16 cellular contexts compared by ENCODE assay signal in genomic region chr5:154892370-154892771, GRCh38. TPM values are rescaled to one million over a fixed set of nuclear protein-coding genes. Genes with fewer than 3 reads are reported as not detected.
DNase-seq lines count a peak whose midpoint lies in the region; ATAC-seq and TF ChIP-seq lines count a peak whose summit lies in the region.
"Had no signal": no experiment of that assay in that cellular context is flagged by ENCODE, and none has a peak within 500 bp of the region (broad histone marks: within the 10 kb centered on the region; RNA-seq: fewer than 3 reads in every experiment).

No MANE protein-coding gene starts in this region.

- no peak overlapping the region for H3K4me2 ChIP-seq in hepatocyte
- H3K4me2 ChIP-seq: BLaER1 had no signal

- H3K9me3 ChIP-seq in left ventricle myocardium inferior (replicated peaks): peaks cover 4% of the 10 kb centered on the region
- no peaks in the 10 kb centered on the region for H3K9me3 ChIP-seq in hepatocyte (ENCODE audit: low read depth)
- H3K9me3 ChIP-seq: SJSA1 had no signal

- no peaks in the 10 kb centered on the region for H3K9me3 Mint-ChIP-seq in nephron progenitor cell

- no peak for ATAC-seq in GM18519 (IDR thresholded peaks at IDR 0.05; ENCODE audit: low FRiP score, unreplicated experiment)

- H3K79me2 ChIP-seq in hepatocyte: no peaks in the 10 kb centered on the region

- WGBS in hepatocyte (ENCODE audit: low lambda C conversion rate, missing lambda C conversion rate): 90% methylated on average over 13 of the region's 13 CpGs

- intact Hi-C loops in left ventricle myocardium inferior (cut with micrococcal nuclease): no loop called here
- intact Hi-C loops in cardiac septum (cut with DNase I): no loop called here

- H3K4me1 Mint-ChIP-seq in nephron progenitor cell: no peaks in the 10 kb centered on the region
- H3K4me1 Mint-ChIP-seq: CD4-positive, alpha-beta memory T cell had no signal

- TF ChIP-seq CTCF in left ventricle myocardium inferior (IDR thresholded peaks at IDR 0.05; ENCODE audit: borderline replicate concordance): no peak
- TF ChIP-seq CTCF in nephron progenitor cell (IDR thresholded peaks at IDR 0.05): no peak
- TF ChIP-seq CTCF in hepatocyte (IDR thresholded peaks at IDR 0.05; ENCODE audit: poor library complexity): no peak

- no peak overlapping the region for H2AFZ ChIP-seq in hepatocyte

- no peak overlapping the region for H3K4me3 Mint-ChIP-seq in nephron progenitor cell
- H3K4me3 Mint-ChIP-seq: CD4-positive, alpha-beta memory T cell had no signal

- no peaks in the 10 kb centered on the region for H3K9me2 ChIP-seq in hepatocyte (replicated peaks; ENCODE audit: insufficient read depth)

- peaks cover 80% of the 10 kb centered on the region for H3K36me3 Mint-ChIP-seq in nephron progenitor cell (ENCODE audit: low read depth)

- H3K27ac Mint-ChIP-seq in nephron progenitor cell: peak overlapping the region; percentile 29

- peak overlapping the region; percentile 50 for H3K27ac ChIP-seq in left ventricle myocardium inferior (replicated peaks)
- no peak overlapping the region for H3K27ac ChIP-seq in hepatocyte
- H3K27ac ChIP-seq: BLaER1, SJSA1 had no signal

- H4K20me1 ChIP-seq in hepatocyte (ENCODE audit: insufficient read depth, poor library complexity, severe bottlenecking): no peaks in the 10 kb centered on the region
- H4K20me1 ChIP-seq: BLaER1 had no signal

- H3K27me3 Mint-ChIP-seq in nephron progenitor cell (ENCODE audit: low read depth, poor library complexity): no peaks in the 10 kb centered on the region
- H3K27me3 Mint-ChIP-seq: CD4-positive, alpha-beta memory T cell had no signal

- peaks cover 98% of the 10 kb centered on the region for H3K36me3 ChIP-seq in left ventricle myocardium inferior
- no peaks in the 10 kb centered on the region for H3K36me3 ChIP-seq in hepatocyte (replicated peaks; ENCODE audit: insufficient read depth, low read depth)

- peak; percentile 24 for DNase-seq in left ventricle myocardium inferior
- DNase-seq in cardiac septum (ENCODE audit: low spot score): no peak
- DNase-seq in dermis blood vessel endothelial cell: peak; percentile 53
- no peak for DNase-seq in nephron progenitor cell
- no peak for DNase-seq in DMS 273 treated with DMSO at 0.1 percent for 48 hours (lab: John Stamatoyannopoulos, UW)
- DNase-seq in hepatocyte (ENCODE audit: low spot score): no peak
- DNase-seq: CD4-positive, alpha-beta memory T cell; KG1; NCI-H1105 treated with DMSO at 0.1 percent for 48 hours; NCI-H1694 treated with DMSO at 0.1 percent for 48 hours; NCI-H510A; NCI-H82; RPMI8226 had no signal

- H3K4me1 ChIP-seq in left ventricle myocardium inferior: no peaks in the 10 kb centered on the region
- no peaks in the 10 kb centered on the region for H3K4me1 ChIP-seq in hepatocyte (ENCODE audit: insufficient read depth)
- H3K4me1 ChIP-seq: BLaER1, SJSA1 had no signal

- H3K4me3 ChIP-seq in left ventricle myocardium inferior: no peak overlapping the region
- H3K4me3 ChIP-seq in hepatocyte: no peak overlapping the region
- H3K4me3 ChIP-seq: BLaER1, SJSA1 had no signal

- H3K27me3 ChIP-seq in left ventricle myocardium inferior (ENCODE audit: low read depth) (no peaks in the 10 kb centered on the region), hepatocyte (no peaks in the 10 kb centered on the region)
- H3K27me3 ChIP-seq: BLaER1, SJSA1 had no signal

RNA-seq across cellular contexts. Expression of gene CNOT8, which starts 33.9 kb away (rescaled TPM):
- total RNA-seq in left ventricle myocardium inferior (23.3 TPM), cardiac septum (22.5 TPM), dermis blood vessel endothelial cell (106 and 114 TPM in 2 replicates), hepatocyte (63.9 and 84.0 TPM in 2 replicates)
- polyA plus RNA-seq in hepatocyte: 42.0 and 46.7 TPM in 2 replicates

RNA-seq across cellular contexts. Expression of gene FAXDC2, which starts 42.0 kb away (rescaled TPM):
- 23.5 TPM for total RNA-seq in left ventricle myocardium inferior
- 10.1 TPM for total RNA-seq in cardiac septum
- 11.4 and 11.9 TPM in 2 replicates for total RNA-seq in dermis blood vessel endothelial cell
- 23.1 and 29.3 TPM in 2 replicates for total RNA-seq in hepatocyte
- 27.7 and 28.5 TPM in 2 replicates for polyA plus RNA-seq in hepatocyte

RNA-seq across cellular contexts. Expression of gene GEMIN5, which starts 45.6 kb away (rescaled TPM):
- total RNA-seq in left ventricle myocardium inferior (14.0 TPM), cardiac septum (14.2 TPM), dermis blood vessel endothelial cell (19.7 and 27.5 TPM in 2 replicates), hepatocyte (12.1 and 16.5 TPM in 2 replicates)
- 6.2 and 7.3 TPM in 2 replicates for polyA plus RNA-seq in hepatocyte

RNA-seq across cellular contexts. Expression of gene MRPL22, which starts 48.5 kb away (rescaled TPM):
- total RNA-seq in left ventricle myocardium inferior (78.4 TPM), cardiac septum (60.8 TPM), dermis blood vessel endothelial cell (24.0 and 35.6 TPM in 2 replicates), hepatocyte (28.7 and 34.4 TPM in 2 replicates)
- 96.7 and 111 TPM in 2 replicates for polyA plus RNA-seq in hepatocyte

Comparison
In these comparisons a context has a peak if more than half of its experiments do, and no peak if none do; other contexts are left out.
1. DNase-seq: peak in left ventricle myocardium inferior (single experiment) and dermis blood vessel endothelial cell (single experiment); none in cardiac septum (single experiment), nephron progenitor cell (single experiment), DMS 273 treated with DMSO at 0.1 percent for 48 hours (single experiment) and hepatocyte (single experiment).